1 cellular context compared by ENCODE assay signal in the genomic region with DNA sequence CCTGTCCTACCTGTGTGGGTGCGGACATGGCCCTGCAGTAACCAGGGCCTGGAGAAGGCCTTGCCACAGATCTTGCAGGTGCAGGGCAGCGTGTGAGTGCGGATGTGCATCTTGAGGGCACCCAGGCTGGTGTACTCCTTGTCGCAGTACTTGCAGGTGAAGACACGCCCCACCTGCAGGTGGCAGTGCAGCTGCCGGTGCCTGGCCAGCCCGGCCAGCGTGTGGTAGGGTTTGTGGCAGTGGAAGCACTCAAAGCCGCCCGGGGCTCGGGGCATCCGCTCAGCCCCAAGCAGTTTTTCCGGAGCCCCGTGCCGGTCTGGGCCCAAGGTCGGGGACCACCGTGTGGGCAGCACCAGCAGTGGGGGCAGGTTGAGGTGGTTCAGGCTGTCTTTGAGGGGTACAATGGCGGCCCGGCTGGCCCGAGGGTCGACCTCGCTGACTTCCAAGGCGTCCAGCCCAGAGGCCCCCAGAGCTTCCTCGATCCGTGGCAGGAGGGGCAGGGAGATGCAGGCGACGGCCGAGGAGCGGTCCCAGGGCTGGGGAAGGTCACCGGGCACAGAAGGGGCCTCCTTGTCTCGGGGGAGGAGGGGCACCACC.
TF ChIP-seq lines count a peak whose summit lies in the region.

No MANE protein-coding gene starts in this region.

TF ChIP-seq in H1, 55 proteins besides CTCF, POLR2A, EP300 and RAD21:
- TF ChIP-seq SIX5 (IDR thresholded peaks at IDR 0.05; ENCODE audit: low read depth, low read length), result no peak
- peak; percentile 67; the same call in 1 of the 2 replicates for TF ChIP-seq GABPA (IDR thresholded peaks at IDR 0.05; ENCODE audit: borderline replicate concordance, insufficient read depth, low read length)
- no peak for TF ChIP-seq NRF1 (IDR thresholded peaks at IDR 0.05; ENCODE audit: low read depth, low read length)
- TF ChIP-seq POLR2AphosphoS5 (IDR thresholded peaks at IDR 0.05; ENCODE audit: low read depth, low read length), result no peak
- TF ChIP-seq CHD2 (IDR thresholded peaks at IDR 0.05; ENCODE audit: low read length), result no peak
- TF ChIP-seq TCF12 (IDR thresholded peaks at IDR 0.05; ENCODE audit: low read depth, low read length), result no peak
- TF ChIP-seq BCL11A (IDR thresholded peaks at IDR 0.05; ENCODE audit: low read depth in 2 of 2, low read length in 2 of 2), result no peak
- TF ChIP-seq, protein P1, sequence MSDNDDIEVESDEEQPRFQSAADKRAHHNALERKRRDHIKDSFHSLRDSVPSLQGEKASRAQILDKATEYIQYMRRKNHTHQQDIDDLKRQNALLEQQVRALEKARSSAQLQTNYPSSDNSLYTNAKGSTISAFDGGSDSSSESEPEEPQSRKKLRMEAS (IDR thresholded peaks at IDR 0.05), result 0 out of 2 replicates have a peak, but pooled peaks have one; percentile 31
TF ChIP-seq in H1: peak in this region for 2.
